ENCODE assay signal across 1 cellular context in the genomic region with DNA sequence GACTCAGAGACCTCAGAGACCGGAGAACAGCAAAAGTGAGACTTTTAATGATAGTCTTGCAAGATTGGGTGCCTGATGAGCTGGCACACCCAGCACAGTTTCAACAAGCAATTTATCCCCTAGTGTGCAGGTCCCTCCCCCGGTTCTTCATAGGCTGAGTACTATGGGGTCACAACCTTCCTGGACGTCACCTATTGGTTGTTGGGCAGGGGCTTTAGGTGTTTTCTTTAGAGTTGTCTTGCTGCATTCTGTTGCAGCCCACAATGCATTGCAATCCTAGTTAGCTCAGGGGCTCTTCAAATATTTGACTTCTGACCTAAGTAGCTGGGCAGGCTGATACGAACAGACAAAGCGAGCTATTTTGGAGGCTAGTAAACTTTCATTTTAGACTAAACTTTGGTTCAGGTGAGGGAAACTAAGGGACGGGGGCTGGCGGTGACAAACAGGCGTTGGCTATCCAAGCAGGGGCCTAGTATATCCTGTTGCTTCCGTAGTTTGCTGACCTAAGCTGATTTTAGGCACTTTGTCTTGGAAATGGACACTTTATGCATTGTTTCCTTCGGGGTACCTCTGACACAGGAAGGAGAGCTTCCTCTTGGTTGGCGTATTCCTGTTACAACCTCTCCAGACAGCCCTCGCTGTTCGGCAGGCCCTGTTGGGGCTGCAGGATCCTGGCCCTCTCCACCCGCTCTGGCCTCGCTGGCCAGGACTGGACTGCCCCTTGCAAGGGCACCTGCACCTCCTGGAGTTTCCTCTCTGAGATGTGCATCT.
TF ChIP-seq lines count a peak whose summit lies in the region.

No MANE protein-coding gene starts in this region.

TF ChIP-seq in HepG2, 621 proteins besides CTCF, POLR2A, EP300 and RAD21 (continued from another document and continues in another):
- TF ChIP-seq, protein P1, sequence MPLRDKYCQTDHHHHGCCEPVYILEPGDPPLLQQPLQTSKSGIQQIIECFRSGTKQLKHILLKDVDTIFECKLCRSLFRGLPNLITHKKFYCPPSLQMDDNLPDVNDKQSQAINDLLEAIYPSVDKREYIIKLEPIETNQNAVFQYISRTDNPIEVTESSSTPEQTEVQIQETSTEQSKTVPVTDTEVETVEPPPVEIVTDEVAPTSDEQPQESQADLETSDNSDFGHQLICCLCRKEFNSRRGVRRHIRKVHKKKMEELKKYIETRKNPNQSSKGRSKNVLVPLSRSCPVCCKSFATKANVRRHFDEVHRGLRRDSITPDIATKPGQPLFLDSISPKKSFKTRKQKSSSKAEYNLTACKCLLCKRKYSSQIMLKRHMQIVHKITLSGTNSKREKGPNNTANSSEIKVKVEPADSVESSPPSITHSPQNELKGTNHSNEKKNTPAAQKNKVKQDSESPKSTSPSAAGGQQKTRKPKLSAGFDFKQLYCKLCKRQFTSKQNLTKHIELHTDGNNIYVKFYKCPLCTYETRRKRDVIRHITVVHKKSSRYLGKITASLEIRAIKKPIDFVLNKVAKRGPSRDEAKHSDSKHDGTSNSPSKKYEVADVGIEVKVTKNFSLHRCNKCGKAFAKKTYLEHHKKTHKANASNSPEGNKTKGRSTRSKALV (CRISPR knock-in tag; IDR thresholded peaks at IDR 0.05) = no peak
- no peak for TF ChIP-seq HNRNPK (IDR thresholded peaks at IDR 0.05; ENCODE audit: low read depth, low read length, poor library complexity, severe bottlenecking)
- no peak; the same call in 2 of the 3 replicates for TF ChIP-seq MXI1 (IDR thresholded peaks at IDR 0.05; ENCODE audit: borderline replicate concordance, low read depth, low read length)
- TF ChIP-seq, protein P2, sequence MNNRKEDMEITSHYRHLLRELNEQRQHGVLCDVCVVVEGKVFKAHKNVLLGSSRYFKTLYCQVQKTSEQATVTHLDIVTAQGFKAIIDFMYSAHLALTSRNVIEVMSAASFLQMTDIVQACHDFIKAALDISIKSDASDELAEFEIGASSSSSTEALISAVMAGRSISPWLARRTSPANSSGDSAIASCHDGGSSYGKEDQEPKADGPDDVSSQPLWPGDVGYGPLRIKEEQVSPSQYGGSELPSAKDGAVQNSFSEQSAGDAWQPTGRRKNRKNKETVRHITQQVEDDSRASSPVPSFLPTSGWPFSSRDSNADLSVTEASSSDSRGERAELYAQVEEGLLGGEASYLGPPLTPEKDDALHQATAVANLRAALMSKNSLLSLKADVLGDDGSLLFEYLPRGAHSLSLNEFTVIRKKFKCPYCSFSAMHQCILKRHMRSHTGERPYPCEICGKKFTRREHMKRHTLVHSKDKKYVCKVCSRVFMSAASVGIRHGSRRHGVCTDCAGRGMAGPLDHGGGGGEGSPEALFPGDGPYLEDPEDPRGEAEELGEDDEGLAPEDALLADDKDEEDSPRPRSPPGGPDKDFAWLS (CRISPR knock-in tag; IDR thresholded peaks at IDR 0.05; ENCODE audit: borderline replicate concordance) = no peak
- TF ChIP-seq, protein P3, sequence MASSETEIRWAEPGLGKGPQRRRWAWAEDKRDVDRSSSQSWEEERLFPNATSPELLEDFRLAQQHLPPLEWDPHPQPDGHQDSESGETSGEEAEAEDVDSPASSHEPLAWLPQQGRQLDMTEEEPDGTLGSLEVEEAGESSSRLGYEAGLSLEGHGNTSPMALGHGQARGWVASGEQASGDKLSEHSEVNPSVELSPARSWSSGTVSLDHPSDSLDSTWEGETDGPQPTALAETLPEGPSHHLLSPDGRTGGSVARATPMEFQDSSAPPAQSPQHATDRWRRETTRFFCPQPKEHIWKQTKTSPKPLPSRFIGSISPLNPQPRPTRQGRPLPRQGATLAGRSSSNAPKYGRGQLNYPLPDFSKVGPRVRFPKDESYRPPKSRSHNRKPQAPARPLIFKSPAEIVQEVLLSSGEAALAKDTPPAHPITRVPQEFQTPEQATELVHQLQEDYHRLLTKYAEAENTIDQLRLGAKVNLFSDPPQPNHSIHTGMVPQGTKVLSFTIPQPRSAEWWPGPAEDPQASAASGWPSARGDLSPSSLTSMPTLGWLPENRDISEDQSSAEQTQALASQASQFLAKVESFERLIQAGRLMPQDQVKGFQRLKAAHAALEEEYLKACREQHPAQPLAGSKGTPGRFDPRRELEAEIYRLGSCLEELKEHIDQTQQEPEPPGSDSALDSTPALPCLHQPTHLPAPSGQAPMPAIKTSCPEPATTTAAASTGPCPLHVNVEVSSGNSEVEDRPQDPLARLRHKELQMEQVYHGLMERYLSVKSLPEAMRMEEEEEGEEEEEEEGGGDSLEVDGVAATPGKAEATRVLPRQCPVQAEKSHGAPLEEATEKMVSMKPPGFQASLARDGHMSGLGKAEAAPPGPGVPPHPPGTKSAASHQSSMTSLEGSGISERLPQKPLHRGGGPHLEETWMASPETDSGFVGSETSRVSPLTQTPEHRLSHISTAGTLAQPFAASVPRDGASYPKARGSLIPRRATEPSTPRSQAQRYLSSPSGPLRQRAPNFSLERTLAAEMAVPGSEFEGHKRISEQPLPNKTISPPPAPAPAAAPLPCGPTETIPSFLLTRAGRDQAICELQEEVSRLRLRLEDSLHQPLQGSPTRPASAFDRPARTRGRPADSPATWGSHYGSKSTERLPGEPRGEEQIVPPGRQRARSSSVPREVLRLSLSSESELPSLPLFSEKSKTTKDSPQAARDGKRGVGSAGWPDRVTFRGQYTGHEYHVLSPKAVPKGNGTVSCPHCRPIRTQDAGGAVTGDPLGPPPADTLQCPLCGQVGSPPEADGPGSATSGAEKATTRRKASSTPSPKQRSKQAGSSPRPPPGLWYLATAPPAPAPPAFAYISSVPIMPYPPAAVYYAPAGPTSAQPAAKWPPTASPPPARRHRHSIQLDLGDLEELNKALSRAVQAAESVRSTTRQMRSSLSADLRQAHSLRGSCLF (CRISPR knock-in tag; IDR thresholded peaks at IDR 0.05; ENCODE audit: borderline replicate concordance) = no peak
- TF ChIP-seq ZNF296 (CRISPR knock-in tag; conservative IDR thresholded peaks at IDR 0.05) = no peak
- TF ChIP-seq AGO1 (IDR thresholded peaks at IDR 0.05; ENCODE audit: low read depth, low read length, poor library complexity, severe bottlenecking) = no peak
- no peak for TF ChIP-seq ZNF44 (CRISPR knock-in tag; IDR thresholded peaks at IDR 0.05)
- no peak for TF ChIP-seq SATB2 (CRISPR knock-in tag; IDR thresholded peaks at IDR 0.05)
- no peak for TF ChIP-seq RFX1 (IDR thresholded peaks at IDR 0.05)
- TF ChIP-seq ZNF232 (CRISPR knock-in tag; IDR thresholded peaks at IDR 0.05; ENCODE audit: borderline replicate concordance) = 0 out of 2 replicates have a peak, but pooled peaks have one; percentile 43
- TF ChIP-seq ZNF136 (CRISPR knock-in tag; IDR thresholded peaks at IDR 0.05; ENCODE audit: low read depth) = peak; percentile 21; the same call in 1 of the 2 replicates
- no peak for TF ChIP-seq NFIB (CRISPR knock-in tag; IDR thresholded peaks at IDR 0.05; ENCODE audit: borderline replicate concordance)
- TF ChIP-seq, protein P4, sequence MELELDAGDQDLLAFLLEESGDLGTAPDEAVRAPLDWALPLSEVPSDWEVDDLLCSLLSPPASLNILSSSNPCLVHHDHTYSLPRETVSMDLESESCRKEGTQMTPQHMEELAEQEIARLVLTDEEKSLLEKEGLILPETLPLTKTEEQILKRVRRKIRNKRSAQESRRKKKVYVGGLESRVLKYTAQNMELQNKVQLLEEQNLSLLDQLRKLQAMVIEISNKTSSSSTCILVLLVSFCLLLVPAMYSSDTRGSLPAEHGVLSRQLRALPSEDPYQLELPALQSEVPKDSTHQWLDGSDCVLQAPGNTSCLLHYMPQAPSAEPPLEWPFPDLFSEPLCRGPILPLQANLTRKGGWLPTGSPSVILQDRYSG (CRISPR knock-in tag; IDR thresholded peaks at IDR 0.05) = no peak
- TF ChIP-seq, protein P5, sequence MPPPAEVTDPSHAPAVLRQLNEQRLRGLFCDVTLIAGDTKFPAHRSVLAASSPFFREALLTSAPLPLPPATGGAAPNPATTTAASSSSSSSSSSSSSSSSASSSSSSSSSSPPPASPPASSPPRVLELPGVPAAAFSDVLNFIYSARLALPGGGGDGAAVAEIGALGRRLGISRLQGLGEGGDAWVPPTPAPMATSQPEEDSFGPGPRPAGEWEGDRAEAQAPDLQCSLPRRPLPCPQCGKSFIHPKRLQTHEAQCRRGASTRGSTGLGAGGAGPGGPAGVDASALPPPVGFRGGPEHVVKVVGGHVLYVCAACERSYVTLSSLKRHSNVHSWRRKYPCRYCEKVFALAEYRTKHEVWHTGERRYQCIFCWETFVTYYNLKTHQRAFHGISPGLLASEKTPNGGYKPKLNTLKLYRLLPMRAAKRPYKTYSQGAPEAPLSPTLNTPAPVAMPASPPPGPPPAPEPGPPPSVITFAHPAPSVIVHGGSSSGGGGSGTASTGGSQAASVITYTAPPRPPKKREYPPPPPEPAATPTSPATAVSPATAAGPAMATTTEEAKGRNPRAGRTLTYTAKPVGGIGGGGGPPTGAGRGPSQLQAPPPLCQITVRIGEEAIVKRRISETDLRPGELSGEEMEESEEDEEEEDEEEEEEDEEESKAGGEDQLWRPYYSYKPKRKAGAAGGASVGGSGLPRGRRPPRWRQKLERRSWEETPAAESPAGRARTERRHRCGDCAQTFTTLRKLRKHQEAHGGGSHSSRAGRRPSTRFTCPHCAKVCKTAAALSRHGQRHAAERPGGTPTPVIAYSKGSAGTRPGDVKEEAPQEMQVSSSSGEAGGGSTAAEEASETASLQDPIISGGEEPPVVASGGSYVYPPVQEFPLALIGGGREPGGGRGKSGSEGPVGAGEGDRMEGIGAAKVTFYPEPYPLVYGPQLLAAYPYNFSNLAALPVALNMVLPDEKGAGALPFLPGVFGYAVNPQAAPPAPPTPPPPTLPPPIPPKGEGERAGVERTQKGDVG (CRISPR knock-in tag; IDR thresholded peaks at IDR 0.05; ENCODE audit: borderline replicate concordance) = no peak
- no peak for TF ChIP-seq THYN1 (CRISPR knock-in tag; IDR thresholded peaks at IDR 0.05; ENCODE audit: borderline replicate concordance, low read depth)
- TF ChIP-seq ATF7 (IDR thresholded peaks at IDR 0.05) = no peak
- peak; percentile 43; the same call in 1 of the 2 replicates for TF ChIP-seq ATF7 (CRISPR knock-in tag; IDR thresholded peaks at IDR 0.05)
- TF ChIP-seq BHLHE40 (IDR thresholded peaks at IDR 0.05; ENCODE audit: low read length) = peak; percentile 21; the same call in 1 of the 2 replicates
- TF ChIP-seq, protein P6, sequence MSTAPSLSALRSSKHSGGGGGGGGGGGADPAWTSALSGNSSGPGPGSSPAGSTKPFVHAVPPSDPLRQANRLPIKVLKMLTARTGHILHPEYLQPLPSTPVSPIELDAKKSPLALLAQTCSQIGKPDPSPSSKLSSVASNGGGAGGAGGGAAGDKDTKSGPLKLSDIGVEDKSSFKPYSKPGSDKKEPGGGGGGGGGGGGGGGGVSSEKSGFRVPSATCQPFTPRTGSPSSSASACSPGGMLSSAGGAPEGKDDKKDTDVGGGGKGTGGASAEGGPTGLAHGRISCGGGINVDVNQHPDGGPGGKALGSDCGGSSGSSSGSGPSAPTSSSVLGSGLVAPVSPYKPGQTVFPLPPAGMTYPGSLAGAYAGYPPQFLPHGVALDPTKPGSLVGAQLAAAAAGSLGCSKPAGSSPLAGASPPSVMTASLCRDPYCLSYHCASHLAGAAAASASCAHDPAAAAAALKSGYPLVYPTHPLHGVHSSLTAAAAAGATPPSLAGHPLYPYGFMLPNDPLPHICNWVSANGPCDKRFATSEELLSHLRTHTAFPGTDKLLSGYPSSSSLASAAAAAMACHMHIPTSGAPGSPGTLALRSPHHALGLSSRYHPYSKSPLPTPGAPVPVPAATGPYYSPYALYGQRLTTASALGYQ (CRISPR knock-in tag; IDR thresholded peaks at IDR 0.05) = no peak
- TF ChIP-seq ELF3 (CRISPR knock-in tag; IDR thresholded peaks at IDR 0.05) = peak; percentile 34; the same call in 1 of the 2 replicates
- no peak for TF ChIP-seq GTF3A (CRISPR knock-in tag; conservative IDR thresholded peaks at IDR 0.05)
- no peak for TF ChIP-seq HNF4A (CRISPR knock-in tag; IDR thresholded peaks at IDR 0.05)
- TF ChIP-seq NR2F2 (IDR thresholded peaks at IDR 0.05; ENCODE audit: borderline replicate concordance, low read depth) = peak; percentile 38
- TF ChIP-seq ZNF460 (CRISPR knock-in tag; IDR thresholded peaks at IDR 0.05; ENCODE audit: borderline replicate concordance) = no peak
- TF ChIP-seq, protein P7, sequence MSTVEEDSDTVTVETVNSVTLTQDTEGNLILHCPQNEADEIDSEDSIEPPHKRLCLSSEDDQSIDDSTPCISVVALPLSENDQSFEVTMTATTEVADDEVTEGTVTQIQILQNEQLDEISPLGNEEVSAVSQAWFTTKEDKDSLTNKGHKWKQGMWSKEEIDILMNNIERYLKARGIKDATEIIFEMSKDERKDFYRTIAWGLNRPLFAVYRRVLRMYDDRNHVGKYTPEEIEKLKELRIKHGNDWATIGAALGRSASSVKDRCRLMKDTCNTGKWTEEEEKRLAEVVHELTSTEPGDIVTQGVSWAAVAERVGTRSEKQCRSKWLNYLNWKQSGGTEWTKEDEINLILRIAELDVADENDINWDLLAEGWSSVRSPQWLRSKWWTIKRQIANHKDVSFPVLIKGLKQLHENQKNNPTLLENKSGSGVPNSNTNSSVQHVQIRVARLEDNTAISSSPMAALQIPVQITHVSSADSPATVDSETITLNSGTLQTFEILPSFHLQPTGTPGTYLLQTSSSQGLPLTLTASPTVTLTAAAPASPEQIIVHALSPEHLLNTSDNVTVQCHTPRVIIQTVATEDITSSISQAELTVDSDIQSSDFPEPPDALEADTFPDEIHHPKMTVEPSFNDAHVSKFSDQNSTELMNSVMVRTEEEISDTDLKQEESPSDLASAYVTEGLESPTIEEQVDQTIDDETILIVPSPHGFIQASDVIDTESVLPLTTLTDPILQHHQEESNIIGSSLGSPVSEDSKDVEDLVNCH (CRISPR knock-in tag; IDR thresholded peaks at IDR 0.05) = no peak
- TF ChIP-seq MZF1 (CRISPR knock-in tag; IDR thresholded peaks at IDR 0.05; ENCODE audit: borderline replicate concordance) = no peak
- TF ChIP-seq PTBP1 (IDR thresholded peaks at IDR 0.05; ENCODE audit: low read depth, low read length, poor library complexity, severe bottlenecking) = no peak
- TF ChIP-seq TCF12 (IDR thresholded peaks at IDR 0.05) = no peak
- no peak for TF ChIP-seq TCF12 (CRISPR knock-in tag; IDR thresholded peaks at IDR 0.05)
- peak; percentile 61; the same call in 1 of the 2 replicates for TF ChIP-seq KMT2A (CRISPR knock-in tag; IDR thresholded peaks at IDR 0.05)
- no peak; the same call in 1 of the 2 replicates for TF ChIP-seq KDM5A (IDR thresholded peaks at IDR 0.05; ENCODE audit: borderline replicate concordance, low read length)
- no peak for TF ChIP-seq TCF7L2 (IDR thresholded peaks at IDR 0.05; ENCODE audit: low read depth, low read length)
- TF ChIP-seq, protein P8, sequence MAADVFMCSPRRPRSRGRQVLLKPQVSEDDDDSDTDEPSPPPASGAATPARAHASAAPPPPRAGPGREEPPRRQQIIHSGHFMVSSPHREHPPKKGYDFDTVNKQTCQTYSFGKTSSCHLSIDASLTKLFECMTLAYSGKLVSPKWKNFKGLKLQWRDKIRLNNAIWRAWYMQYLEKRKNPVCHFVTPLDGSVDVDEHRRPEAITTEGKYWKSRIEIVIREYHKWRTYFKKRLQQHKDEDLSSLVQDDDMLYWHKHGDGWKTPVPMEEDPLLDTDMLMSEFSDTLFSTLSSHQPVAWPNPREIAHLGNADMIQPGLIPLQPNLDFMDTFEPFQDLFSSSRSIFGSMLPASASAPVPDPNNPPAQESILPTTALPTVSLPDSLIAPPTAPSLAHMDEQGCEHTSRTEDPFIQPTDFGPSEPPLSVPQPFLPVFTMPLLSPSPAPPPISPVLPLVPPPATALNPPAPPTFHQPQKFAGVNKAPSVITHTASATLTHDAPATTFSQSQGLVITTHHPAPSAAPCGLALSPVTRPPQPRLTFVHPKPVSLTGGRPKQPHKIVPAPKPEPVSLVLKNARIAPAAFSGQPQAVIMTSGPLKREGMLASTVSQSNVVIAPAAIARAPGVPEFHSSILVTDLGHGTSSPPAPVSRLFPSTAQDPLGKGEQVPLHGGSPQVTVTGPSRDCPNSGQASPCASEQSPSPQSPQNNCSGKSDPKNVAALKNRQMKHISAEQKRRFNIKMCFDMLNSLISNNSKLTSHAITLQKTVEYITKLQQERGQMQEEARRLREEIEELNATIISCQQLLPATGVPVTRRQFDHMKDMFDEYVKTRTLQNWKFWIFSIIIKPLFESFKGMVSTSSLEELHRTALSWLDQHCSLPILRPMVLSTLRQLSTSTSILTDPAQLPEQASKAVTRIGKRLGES (CRISPR knock-in tag; IDR thresholded peaks at IDR 0.05; ENCODE audit: borderline replicate concordance) = no peak
- no peak for TF ChIP-seq ZNF672 (CRISPR knock-in tag; IDR thresholded peaks at IDR 0.05)
